In the genomic region with DNA sequence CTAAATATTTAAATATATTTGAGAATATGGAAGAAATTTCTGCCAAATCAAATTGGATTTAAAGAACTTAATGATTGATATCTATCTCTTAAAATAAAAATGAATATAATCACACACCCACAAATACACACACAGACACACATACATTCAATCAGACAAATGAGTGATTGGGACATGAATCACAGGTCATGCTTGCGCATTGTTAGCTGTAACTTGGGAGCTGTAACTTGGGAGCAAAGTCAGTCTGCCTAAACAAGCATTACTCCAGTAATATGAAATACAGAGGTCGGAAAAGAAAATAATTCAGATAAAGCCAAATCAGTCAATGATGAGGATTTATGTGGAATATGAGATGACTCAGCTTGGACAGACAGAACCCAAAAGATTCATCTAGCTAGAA, we compare ENCODE assay signal across 25 cellular contexts. TPM values are rescaled to one million over a fixed set of nuclear protein-coding genes. Genes with fewer than 3 reads are reported as not detected.
"Had no signal": no experiment of that assay in that cellular context is flagged by ENCODE, and none has a peak within 500 bp of the region (broad histone marks: within the 10 kb centered on the region; RNA-seq: fewer than 3 reads in every experiment).

No MANE protein-coding gene starts in this region.

- H3K4me1 ChIP-seq: left ventricle myocardium inferior, upper lobe of left lung had no signal

- ATAC-seq: activated CD4-positive, alpha-beta T cell treated with anti-CD3 and anti-CD28 coated beads for 36 hours; activated CD8-positive, alpha-beta memory T cell treated with anti-CD3 and anti-CD28 coated beads, Interleukin-2, amount 10 ng/mL, durations not matched to agents 7 days and 5 days; esophagus mucosa; right cardiac atrium; stimulated activated naive CD8-positive, alpha-beta T cell treated with anti-CD3 and anti-CD28 coated beads, Interleukin-15, amount 100 ng/mL, for 72 hours; WTC11 had no signal

- H3K4me3 ChIP-seq: coronary artery, left ventricle myocardium inferior, smooth muscle cell, thoracic aorta, upper lobe of left lung had no signal

- H3K4me2 ChIP-seq: smooth muscle cell had no signal

- H3K27me3 ChIP-seq: upper lobe of left lung had no signal

- FAIRE-seq: endometrium had no signal

- DNase-seq: activated CD4-positive, alpha-beta memory T cell treated with anti-CD3 and anti-CD28 coated beads, Interleukin-2, amount 10 ng/mL, durations not matched to agents 7 days and 5 days; activated CD4-positive, alpha-beta T cell treated with anti-CD3 and anti-CD28 coated beads for 36 hours; activated CD8-positive, alpha-beta memory T cell treated with anti-CD3 and anti-CD28 coated beads, Interleukin-2, amount 10 ng/mL, durations not matched to agents 7 days and 5 days; activated naive CD4-positive, alpha-beta T cell; activated naive CD8-positive, alpha-beta T cell treated with anti-CD3 and anti-CD28 coated beads for 36 hours; amygdala; left ventricle myocardium inferior; mammary epithelial cell; right cardiac atrium; stimulated activated CD4-positive, alpha-beta T cell treated with anti-CD3 and anti-CD28 coated beads, Interleukin-4, amount 100 ng/mL, for 1 hour; stimulated activated naive CD8-positive, alpha-beta T cell treated with anti-CD3 and anti-CD28 coated beads, Interleukin-15, amount 100 ng/mL, for 72 hours; SW 1271; T-helper 2 cell; upper lobe of left lung had no signal

- H3K27ac ChIP-seq: coronary artery, left ventricle myocardium inferior, thoracic aorta, upper lobe of left lung had no signal

- H3K36me3 ChIP-seq: left ventricle myocardium inferior, thoracic aorta, upper lobe of left lung had no signal

RNA-seq across cellular contexts. Expression of gene OR56B1, which starts 1.4 kb away (rescaled TPM):
- total RNA-seq: esophagus mucosa, fibroblast of villous mesenchyme, kidney epithelial cell, left ventricle myocardium inferior, mammary epithelial cell, myocyte, progenitor cell of endocrine pancreas, right cardiac atrium, smooth muscle cell had no signal
- polyA plus RNA-seq: mammary epithelial cell, neural cell, right cardiac atrium, smooth muscle cell had no signal

RNA-seq across cellular contexts. Expression of gene OR52N4, which starts 16.4 kb away (rescaled TPM):
- total RNA-seq: esophagus mucosa, fibroblast of villous mesenchyme, kidney epithelial cell, left ventricle myocardium inferior, mammary epithelial cell, myocyte, progenitor cell of endocrine pancreas, right cardiac atrium, thoracic aorta had no signal
- polyA plus RNA-seq: mammary epithelial cell, neural cell, right cardiac atrium, smooth muscle cell had no signal

RNA-seq across cellular contexts. Expression of gene OR52N5, which starts 45.5 kb away (rescaled TPM):
- total RNA-seq: activated CD4-positive, alpha-beta memory T cell treated with anti-CD3 and anti-CD28 coated beads, Interleukin-2, amount 10 ng/mL, durations not matched to agents 7 days and 5 days; activated CD4-positive, alpha-beta T cell treated with anti-CD3 and anti-CD28 coated beads for 36 hours; activated CD8-positive, alpha-beta memory T cell treated with anti-CD3 and anti-CD28 coated beads, Interleukin-2, amount 10 ng/mL, durations not matched to agents 7 days and 5 days; activated naive CD8-positive, alpha-beta T cell treated with anti-CD3 and anti-CD28 coated beads for 36 hours; esophagus mucosa; kidney epithelial cell; left ventricle myocardium inferior; mammary epithelial cell; myocyte; progenitor cell of endocrine pancreas; right cardiac atrium; smooth muscle cell; thoracic aorta; upper lobe of left lung; WTC11 had no signal
- polyA plus RNA-seq: mammary epithelial cell, neural cell, right cardiac atrium, smooth muscle cell had no signal
